In genomic region chr2:216108310-216108966, GRCh38 we compare ENCODE assay signal across 8 cellular contexts. TPM values are rescaled to one million over a fixed set of nuclear protein-coding genes. Genes with fewer than 3 reads are reported as not detected.
DNase-seq lines count a peak whose midpoint lies in the region; ATAC-seq, FAIRE-seq and TF ChIP-seq lines count a peak whose summit lies in the region.

No MANE protein-coding gene starts in this region.

- TF ChIP-seq CTCF in astrocyte (IDR thresholded peaks at IDR 0.05; ENCODE audit: insufficient read depth, low read depth, low read length): no peak
- TF ChIP-seq CTCF in lower lobe of right lung (IDR thresholded peaks at IDR 0.05): no peak

- no peak for ATAC-seq in lower lobe of right lung
- no peak for ATAC-seq in GM19023 (IDR thresholded peaks at IDR 0.05; ENCODE audit: unreplicated experiment)
- no peak for ATAC-seq in HG02870 (IDR thresholded peaks at IDR 0.05; ENCODE audit: unreplicated experiment)

- H3K27ac ChIP-seq in astrocyte (ENCODE audit: low read depth, low read length): peak overlapping the region; percentile 94
- peak overlapping the region; percentile 94 for H3K27ac ChIP-seq in lower lobe of right lung

- FAIRE-seq in astrocyte (lab: Jason Lieb, UNC): no peak

- peak overlapping the region; percentile 99 for H3K9ac ChIP-seq in astrocyte (ENCODE audit: low read length)

- peak overlapping the region; percentile 70 for H3K4me2 ChIP-seq in astrocyte (ENCODE audit: low read length)

- H3K27me3 ChIP-seq in astrocyte (ENCODE audit: insufficient read depth, low read length) (no peaks in the 10 kb centered on the region), lower lobe of right lung (ENCODE audit: low read depth) (no peaks in the 10 kb centered on the region)

- peaks cover 43% of the 10 kb centered on the region for H3K79me2 ChIP-seq in astrocyte (ENCODE audit: insufficient read depth, low read length)

- H3K9me3 Mint-ChIP-seq in astrocyte (ENCODE audit: unreplicated experiment): no peaks in the 10 kb centered on the region

- peaks cover 37% of the 10 kb centered on the region for H3K4me1 Mint-ChIP-seq in astrocyte (ENCODE audit: low read depth, unreplicated experiment)

- H3K27me3 Mint-ChIP-seq in astrocyte (ENCODE audit: low read depth, unreplicated experiment): no peaks in the 10 kb centered on the region

- H3K4me1 ChIP-seq in astrocyte (ENCODE audit: insufficient read depth, low read length): peaks cover 20% of the 10 kb centered on the region
- peaks cover 30% of the 10 kb centered on the region for H3K4me1 ChIP-seq in lower lobe of right lung

- peaks cover 4% of the 10 kb centered on the region for H3K36me3 Mint-ChIP-seq in astrocyte (ENCODE audit: low read depth, unreplicated experiment)

- peaks cover 22% of the 10 kb centered on the region for H4K20me1 ChIP-seq in astrocyte (ENCODE audit: insufficient read depth, low read length)

- H3K27ac Mint-ChIP-seq in astrocyte (ENCODE audit: unreplicated experiment): peak overlapping the region; percentile 99

- peak; percentile 9 for DNase-seq in stimulated activated CD4-positive, alpha-beta T cell treated with anti-CD3 and anti-CD28 coated beads, Interleukin-4, amount 100 ng/mL, for 24 hours
- no peak for DNase-seq in stimulated activated CD4-positive, alpha-beta T cell treated with anti-CD3 and anti-CD28 coated beads, Interleukin-1b, Interleukin-23, amount 100 ng/mL, for 48 hours
- no peak for DNase-seq in astrocyte (ENCODE audit: low read depth)
- DNase-seq in lower lobe of right lung: no peak
- DNase-seq in SHP77 treated with DMSO at 0.1 percent for 48 hours (lab: John Stamatoyannopoulos, UW): no peak
- DNase-seq in cerebellum (ENCODE audit: low spot score): no peak

- no peak overlapping the region for H2AFZ ChIP-seq in astrocyte (ENCODE audit: low read depth, low read length)

- H3K4me3 ChIP-seq in astrocyte (ENCODE audit: insufficient read depth, low read depth, low read length): peak overlapping the region; percentile 48
- peak overlapping the region; percentile 91 for H3K4me3 ChIP-seq in lower lobe of right lung

- H3K36me3 ChIP-seq in astrocyte (ENCODE audit: insufficient read depth, low read length) (peaks cover 21% of the 10 kb centered on the region), lower lobe of right lung (peaks cover 22% of the 10 kb centered on the region)

- intact Hi-C loops in lower lobe of right lung (cut with DNase I): no loop called here

- H3K4me3 Mint-ChIP-seq in astrocyte (ENCODE audit: unreplicated experiment): peak overlapping the region; percentile 99

- H3K9me3 ChIP-seq in astrocyte (ENCODE audit: insufficient read depth, low read depth, low read length): no peaks in the 10 kb centered on the region
- no peaks in the 10 kb centered on the region for H3K9me3 ChIP-seq in lower lobe of right lung

RNA-seq across cellular contexts. Expression of gene XRCC5, which starts 0.7 kb away (rescaled TPM):
- total RNA-seq in astrocyte (237 and 249 TPM in 2 replicates), lower lobe of right lung (155 TPM), cerebellum (265 TPM)

RNA-seq across cellular contexts. Expression of gene TMEM169, which starts 26.7 kb away (rescaled TPM):
- 17.9 and 20.1 TPM in 2 replicates for total RNA-seq in astrocyte
- total RNA-seq in lower lobe of right lung: 1.2 TPM
- total RNA-seq in cerebellum: 18.6 TPM

RNA-seq across cellular contexts. Expression of gene PECR, which starts 26.8 kb away (rescaled TPM):
- total RNA-seq in astrocyte (17.0 and 17.3 TPM in 2 replicates), lower lobe of right lung (18.5 TPM), cerebellum (50.7 TPM)
